1 cellular context compared by ENCODE assay signal in genomic region chr2:26243643-26244478, GRCh38.
TF ChIP-seq lines count a peak whose summit lies in the region.

No MANE protein-coding gene starts in this region.

TF ChIP-seq in HepG2, 621 proteins besides CTCF, POLR2A, EP300 and RAD21 (continued from another document and continues in another):
- TF ChIP-seq CSRNP2 (CRISPR knock-in tag; conservative IDR thresholded peaks at IDR 0.05; ENCODE audit: low read depth), result no peak
- no peak; the same call in 1 of the 2 replicates for TF ChIP-seq ZNF3 (CRISPR knock-in tag; IDR thresholded peaks at IDR 0.05)
- no peak for TF ChIP-seq NFE2L2 (IDR thresholded peaks at IDR 0.05; ENCODE audit: low read length)
- no peak for TF ChIP-seq CBX5 (CRISPR knock-in tag; IDR thresholded peaks at IDR 0.05; ENCODE audit: borderline replicate concordance)
- no peak; the same call in 1 of the 2 replicates for TF ChIP-seq MLX (CRISPR knock-in tag; IDR thresholded peaks at IDR 0.05)
- TF ChIP-seq NR2F6 (IDR thresholded peaks at IDR 0.05), result no peak
- no peak for TF ChIP-seq NR2F6 (CRISPR knock-in tag; IDR thresholded peaks at IDR 0.05)
- TF ChIP-seq ZNF180 (CRISPR knock-in tag; IDR thresholded peaks at IDR 0.05; ENCODE audit: borderline replicate concordance, low read depth), result no peak
- TF ChIP-seq ZNF407 (CRISPR knock-in tag; IDR thresholded peaks at IDR 0.05; ENCODE audit: not compliant biosample characterization), result no peak
- TF ChIP-seq TGIF2 (CRISPR knock-in tag; IDR thresholded peaks at IDR 0.05), result no peak; the same call in 1 of the 2 replicates
- peak; percentile 66; the same call in 1 of the 2 replicates for TF ChIP-seq ZNF619 (CRISPR knock-in tag; IDR thresholded peaks at IDR 0.05)
- no peak for TF ChIP-seq SPEN (CRISPR knock-in tag; IDR thresholded peaks at IDR 0.05; ENCODE audit: low read depth)
- TF ChIP-seq EZH2 (conservative IDR thresholded peaks at IDR 0.05; ENCODE audit: low read depth, low read length), result no peak
- no peak for TF ChIP-seq CHD2 (IDR thresholded peaks at IDR 0.05; ENCODE audit: low read depth, low read length)
- TF ChIP-seq PLRG1 (conservative IDR thresholded peaks at IDR 0.05), result no peak
- no peak for TF ChIP-seq GATA4 (IDR thresholded peaks at IDR 0.05; ENCODE audit: borderline replicate concordance, low read depth)
- TF ChIP-seq POLR2AphosphoS5 (IDR thresholded peaks at IDR 0.05; ENCODE audit: low read depth, low read length), result no peak
- no peak for TF ChIP-seq TBX2 (CRISPR knock-in tag; IDR thresholded peaks at IDR 0.05; ENCODE audit: borderline replicate concordance)
- no peak for TF ChIP-seq SOX6 (IDR thresholded peaks at IDR 0.05)
- TF ChIP-seq SOX6 (CRISPR knock-in tag; IDR thresholded peaks at IDR 0.05), result no peak
- TF ChIP-seq ZNF460 (CRISPR knock-in tag; IDR thresholded peaks at IDR 0.05; ENCODE audit: borderline replicate concordance), result no peak
- TF ChIP-seq ZNF710 (CRISPR knock-in tag; IDR thresholded peaks at IDR 0.05; ENCODE audit: borderline replicate concordance), result no peak
- TF ChIP-seq IKZF1 (IDR thresholded peaks at IDR 0.05), result no peak
- TF ChIP-seq PTBP1 (IDR thresholded peaks at IDR 0.05; ENCODE audit: low read depth, low read length, poor library complexity, severe bottlenecking), result no peak
- TF ChIP-seq RORA (CRISPR knock-in tag; IDR thresholded peaks at IDR 0.05), result no peak
- no peak for TF ChIP-seq RBM39 (IDR thresholded peaks at IDR 0.05; ENCODE audit: low read depth, low read length, poor library complexity, severe bottlenecking)
- TF ChIP-seq TAF1 (CRISPR knock-in tag; IDR thresholded peaks at IDR 0.05), result no peak
- peak; percentile 54 for TF ChIP-seq GATAD2A (CRISPR knock-in tag; IDR thresholded peaks at IDR 0.05)
- TF ChIP-seq MBD4 (IDR thresholded peaks at IDR 0.05; ENCODE audit: borderline replicate concordance, low read length), result no peak
- TF ChIP-seq ATF6 (CRISPR knock-in tag; conservative IDR thresholded peaks at IDR 0.05), result no peak
- TF ChIP-seq KLF6 (CRISPR knock-in tag; IDR thresholded peaks at IDR 0.05), result no peak
- no peak for TF ChIP-seq ATRX (CRISPR knock-in tag; IDR thresholded peaks at IDR 0.05; ENCODE audit: borderline replicate concordance)
- TF ChIP-seq ZNF607 (CRISPR knock-in tag; IDR thresholded peaks at IDR 0.05; ENCODE audit: borderline replicate concordance), result no peak
- no peak; the same call in 1 of the 2 replicates for TF ChIP-seq SNAPC5 (CRISPR knock-in tag; IDR thresholded peaks at IDR 0.05; ENCODE audit: borderline replicate concordance)
- TF ChIP-seq POLR2G (IDR thresholded peaks at IDR 0.05; ENCODE audit: low read depth, low read length), result no peak
- TF ChIP-seq MTF1 (CRISPR knock-in tag; IDR thresholded peaks at IDR 0.05), result no peak; the same call in 1 of the 2 replicates
- TF ChIP-seq SMAD9 (CRISPR knock-in tag; IDR thresholded peaks at IDR 0.05), result 0 out of 2 replicates have a peak, but pooled peaks have one; percentile 12
- 0 out of 2 replicates have a peak, but pooled peaks have one; percentile 17 for TF ChIP-seq REL (CRISPR knock-in tag; conservative IDR thresholded peaks at IDR 0.05)
- TF ChIP-seq ZNF552 (CRISPR knock-in tag; IDR thresholded peaks at IDR 0.05; ENCODE audit: borderline replicate concordance), result 0 out of 2 replicates have a peak, but pooled peaks have one; percentile 9
- no peak for TF ChIP-seq ZBTB39 (CRISPR knock-in tag; IDR thresholded peaks at IDR 0.05)
- TF ChIP-seq RELA (CRISPR knock-in tag; IDR thresholded peaks at IDR 0.05), result no peak
- TF ChIP-seq ZGPAT (CRISPR knock-in tag; IDR thresholded peaks at IDR 0.05), result no peak
- TF ChIP-seq ZNF138 (CRISPR knock-in tag; IDR thresholded peaks at IDR 0.05; ENCODE audit: low read depth), result 0 out of 2 replicates have a peak, but pooled peaks have one; percentile 26
- 0 out of 2 replicates have a peak, but pooled peaks have one; percentile 7 for TF ChIP-seq ZNF558 (CRISPR knock-in tag; IDR thresholded peaks at IDR 0.05; ENCODE audit: borderline replicate concordance)
- TF ChIP-seq NCOR1 (IDR thresholded peaks at IDR 0.05; ENCODE audit: borderline replicate concordance, low read length), result no peak
- TF ChIP-seq TCF7L2 (IDR thresholded peaks at IDR 0.05; ENCODE audit: low read depth, low read length), result no peak
- no peak for TF ChIP-seq U2AF2 (IDR thresholded peaks at IDR 0.05; ENCODE audit: low read depth, low read length)
